Comparison of ENCODE assay signal across 13 cellular contexts in genomic region chr15:71080705-71081104, GRCh38. TPM values are rescaled to one million over a fixed set of nuclear protein-coding genes. Genes with fewer than 3 reads are reported as not detected.
DNase-seq lines count a peak whose midpoint lies in the region; ATAC-seq and TF ChIP-seq lines count a peak whose summit lies in the region.
"Had no signal": no experiment of that assay in that cellular context is flagged by ENCODE, and none has a peak within 500 bp of the region (broad histone marks: within the 10 kb centered on the region; RNA-seq: fewer than 3 reads in every experiment).

No MANE protein-coding gene starts in this region.

- CTCF ChIA-PET in SK-N-SH (lab: Yijun Ruan, JAX) = interaction anchor here (0.9 kb wide), 1 partner anchor 360 kb away, joined by 3 read pairs; no protein-coding TSS in a partner anchor

- H3K27ac Mint-ChIP-seq in stimulated activated memory B cell treated with anti-CD40 and anti-IgM and Interleukin-4, amounts not matched to agents 10 μg/mL and 1 μg/mL and 100 μg/mL, for 72 hours = no peak overlapping the region
- H3K27ac Mint-ChIP-seq in progenitor cell of endocrine pancreas = no peak overlapping the region
- H3K27ac Mint-ChIP-seq: activated naive CD8-positive, alpha-beta T cell had no signal

- H3K27ac ChIP-seq in SK-N-SH (ENCODE audit: low read depth in 2 of 2, low read length in 1 of 2) = peak overlapping the region in 1 of 2 experiments; percentile 92; a peak in 2 of 4 replicates

- WGBS in SK-N-SH (ENCODE audit: low lambda C conversion rate) = 57% methylated on average over 1 of the region's 1 CpG

- H3K4me3 ChIP-seq in SK-N-SH (ENCODE audit: low read depth in 2 of 2, low read length in 1 of 2) (no peak overlapping the region), skeletal muscle satellite cell (ENCODE audit: low read length) (no peak overlapping the region)
- H3K4me3 ChIP-seq: heart left ventricle, pancreas had no signal

- no peak overlapping the region for H3K4me3 Mint-ChIP-seq in stimulated activated memory B cell treated with anti-CD40 and anti-IgM and Interleukin-4, amounts not matched to agents 10 μg/mL and 1 μg/mL and 100 μg/mL, for 72 hours
- no peak overlapping the region for H3K4me3 Mint-ChIP-seq in progenitor cell of endocrine pancreas (ENCODE audit: low read depth)
- H3K4me3 Mint-ChIP-seq: activated naive CD8-positive, alpha-beta T cell had no signal

- no peak for TF ChIP-seq CTCF in SK-N-SH (IDR thresholded peaks at IDR 0.05)
- TF ChIP-seq CTCF in progenitor cell of endocrine pancreas (IDR thresholded peaks at IDR 0.05; ENCODE audit: unreplicated experiment) = no peak

- H3K9ac ChIP-seq in SK-N-SH (no peak overlapping the region; the same call in 1 of the 2 replicates), skeletal muscle satellite cell (ENCODE audit: low read depth, low read length) (peak overlapping the region; percentile 61)

- no peak for TF ChIP-seq EP300 in SK-N-SH (IDR thresholded peaks at IDR 0.05; ENCODE audit: borderline replicate concordance in 1 of 2, low read depth in 1 of 2, low read length in 1 of 2)

- DNase-seq in GM03348 (ENCODE audit: low spot score) = peak; percentile 73
- no peak for DNase-seq in SK-N-SH
- DNase-seq in fibroblast of peridontal ligament (ENCODE audit: extremely low read depth) = peak; percentile 99
- no peak for DNase-seq in HPDE6-E6E7 (ENCODE audit: extremely low spot score)
- no peak for DNase-seq in progenitor cell of endocrine pancreas (ENCODE audit: low spot score, unreplicated experiment)
- DNase-seq: heart left ventricle; NCI-H345; pancreas; stimulated activated CD4-positive, alpha-beta T cell treated with anti-CD3 and anti-CD28 coated beads, Interleukin-1b, Interleukin-23, amount 100 ng/mL, for 48 hours had no signal

- POLR2A ChIA-PET in SK-N-SH (lab: Yijun Ruan, JAX) = no interaction called here

- H3K9me3 Mint-ChIP-seq in stimulated activated memory B cell treated with anti-CD40 and anti-IgM and Interleukin-4, amounts not matched to agents 10 μg/mL and 1 μg/mL and 100 μg/mL, for 72 hours = no peaks in the 10 kb centered on the region
- H3K9me3 Mint-ChIP-seq in progenitor cell of endocrine pancreas (ENCODE audit: low read depth) = peaks cover 4% of the 10 kb centered on the region

- H3K79me2 ChIP-seq in SK-N-SH (ENCODE audit: insufficient read depth) = no peaks in the 10 kb centered on the region

- no peaks in the 10 kb centered on the region for H3K9me2 ChIP-seq in SK-N-SH

- H3K4me1 ChIP-seq in SK-N-SH (ENCODE audit: control insufficient read depth in 1 of 2, insufficient read depth in 2 of 2, low read depth in 1 of 2, low read length in 1 of 2) = peaks cover 0 to 11% of the 10 kb centered on the region in 2 experiments; a peak in 1 of 4 replicates
- peaks cover 46% of the 10 kb centered on the region for H3K4me1 ChIP-seq in skeletal muscle satellite cell (ENCODE audit: control insufficient read depth, insufficient read depth, low read length)
- H3K4me1 ChIP-seq: pancreas had no signal

- H3K4me1 Mint-ChIP-seq in stimulated activated memory B cell treated with anti-CD40 and anti-IgM and Interleukin-4, amounts not matched to agents 10 μg/mL and 1 μg/mL and 100 μg/mL, for 72 hours = no peaks in the 10 kb centered on the region
- H3K4me1 Mint-ChIP-seq in progenitor cell of endocrine pancreas (ENCODE audit: low read depth) = peaks cover 10% of the 10 kb centered on the region

- no peak for TF ChIP-seq RAD21 in SK-N-SH (IDR thresholded peaks at IDR 0.05; ENCODE audit: low read length)

- H3K27me3 Mint-ChIP-seq in stimulated activated memory B cell treated with anti-CD40 and anti-IgM and Interleukin-4, amounts not matched to agents 10 μg/mL and 1 μg/mL and 100 μg/mL, for 72 hours = peaks cover 29% of the 10 kb centered on the region
- H3K27me3 Mint-ChIP-seq in progenitor cell of endocrine pancreas = peaks cover 7% of the 10 kb centered on the region

- H3F3A ChIP-seq in SK-N-SH (replicated peaks; ENCODE audit: insufficient read depth) = peaks cover 9% of the 10 kb centered on the region

- peak overlapping the region; percentile 47; the same call in 1 of the 2 replicates for H3K4me2 ChIP-seq in SK-N-SH
- no peak overlapping the region for H3K4me2 ChIP-seq in skeletal muscle satellite cell (ENCODE audit: low read length)

- H2AFZ ChIP-seq in SK-N-SH (ENCODE audit: low read depth) = no peak overlapping the region

- no peaks in the 10 kb centered on the region for H4K20me1 ChIP-seq in SK-N-SH (ENCODE audit: insufficient read depth)

- no peak for ATAC-seq in GM21529 (IDR thresholded peaks at IDR 0.05; ENCODE audit: unreplicated experiment)
- no peak for ATAC-seq in stimulated activated memory B cell treated with anti-CD40 and anti-IgM and Interleukin-4, amounts not matched to agents 10 μg/mL and 1 μg/mL and 100 μg/mL, for 72 hours

- H3K36me3 ChIP-seq in SK-N-SH (replicated peaks in 1 of 2; ENCODE audit: control insufficient read depth in 1 of 2, insufficient read depth in 2 of 2, low read length in 1 of 2) = no peaks in the 10 kb centered on the region
- H3K36me3 ChIP-seq in skeletal muscle satellite cell (ENCODE audit: insufficient read depth, low read length) = no peaks in the 10 kb centered on the region
- H3K36me3 ChIP-seq: heart left ventricle, pancreas had no signal

- no peaks in the 10 kb centered on the region for H3K9me3 ChIP-seq in SK-N-SH
- no peaks in the 10 kb centered on the region for H3K9me3 ChIP-seq in skeletal muscle satellite cell (replicated peaks; ENCODE audit: low read length)
- H3K9me3 ChIP-seq: pancreas had no signal

- no peaks in the 10 kb centered on the region for H3K36me3 Mint-ChIP-seq in stimulated activated memory B cell treated with anti-CD40 and anti-IgM and Interleukin-4, amounts not matched to agents 10 μg/mL and 1 μg/mL and 100 μg/mL, for 72 hours
- no peaks in the 10 kb centered on the region for H3K36me3 Mint-ChIP-seq in progenitor cell of endocrine pancreas (ENCODE audit: insufficient read depth)
- H3K36me3 Mint-ChIP-seq: activated naive CD8-positive, alpha-beta T cell had no signal

- no peaks in the 10 kb centered on the region for H3K27me3 ChIP-seq in SK-N-SH (ENCODE audit: insufficient read depth)
- H3K27me3 ChIP-seq in skeletal muscle satellite cell (ENCODE audit: control insufficient read depth, insufficient read depth, low read length) = no peaks in the 10 kb centered on the region
- H3K27me3 ChIP-seq: heart left ventricle, pancreas had no signal

TF ChIP-seq in SK-N-SH, 30 proteins besides CTCF, POLR2A, EP300 and RAD21 (continues in another document):
- TF ChIP-seq SMC3 (IDR thresholded peaks at IDR 0.05; ENCODE audit: low read depth, low read length) (no peak), RXRA (IDR thresholded peaks at IDR 0.05; ENCODE audit: borderline replicate concordance, low read depth) (peak; percentile 64; the same call in 1 of the 2 replicates), CHD2 (IDR thresholded peaks at IDR 0.05; ENCODE audit: low read length, partially characterized antibody) (no peak), MXI1 (IDR thresholded peaks at IDR 0.05; ENCODE audit: low read depth, low read length) (no peak)
- TF ChIP-seq, protein P1, sequence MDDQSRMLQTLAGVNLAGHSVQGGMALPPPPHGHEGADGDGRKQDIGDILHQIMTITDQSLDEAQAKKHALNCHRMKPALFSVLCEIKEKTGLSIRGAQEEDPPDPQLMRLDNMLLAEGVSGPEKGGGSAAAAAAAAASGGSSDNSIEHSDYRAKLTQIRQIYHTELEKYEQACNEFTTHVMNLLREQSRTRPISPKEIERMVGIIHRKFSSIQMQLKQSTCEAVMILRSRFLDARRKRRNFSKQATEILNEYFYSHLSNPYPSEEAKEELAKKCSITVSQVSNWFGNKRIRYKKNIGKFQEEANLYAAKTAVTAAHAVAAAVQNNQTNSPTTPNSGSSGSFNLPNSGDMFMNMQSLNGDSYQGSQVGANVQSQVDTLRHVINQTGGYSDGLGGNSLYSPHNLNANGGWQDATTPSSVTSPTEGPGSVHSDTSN (IDR thresholded peaks at IDR 0.05) = peak; percentile 37; the same call in 1 of the 2 replicates
- TF ChIP-seq, protein P2, sequence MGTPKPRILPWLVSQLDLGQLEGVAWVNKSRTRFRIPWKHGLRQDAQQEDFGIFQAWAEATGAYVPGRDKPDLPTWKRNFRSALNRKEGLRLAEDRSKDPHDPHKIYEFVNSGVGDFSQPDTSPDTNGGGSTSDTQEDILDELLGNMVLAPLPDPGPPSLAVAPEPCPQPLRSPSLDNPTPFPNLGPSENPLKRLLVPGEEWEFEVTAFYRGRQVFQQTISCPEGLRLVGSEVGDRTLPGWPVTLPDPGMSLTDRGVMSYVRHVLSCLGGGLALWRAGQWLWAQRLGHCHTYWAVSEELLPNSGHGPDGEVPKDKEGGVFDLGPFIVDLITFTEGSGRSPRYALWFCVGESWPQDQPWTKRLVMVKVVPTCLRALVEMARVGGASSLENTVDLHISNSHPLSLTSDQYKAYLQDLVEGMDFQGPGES (IDR thresholded peaks at IDR 0.05; ENCODE audit: low read depth, low read length) = no peak
- TF ChIP-seq, protein P3, sequence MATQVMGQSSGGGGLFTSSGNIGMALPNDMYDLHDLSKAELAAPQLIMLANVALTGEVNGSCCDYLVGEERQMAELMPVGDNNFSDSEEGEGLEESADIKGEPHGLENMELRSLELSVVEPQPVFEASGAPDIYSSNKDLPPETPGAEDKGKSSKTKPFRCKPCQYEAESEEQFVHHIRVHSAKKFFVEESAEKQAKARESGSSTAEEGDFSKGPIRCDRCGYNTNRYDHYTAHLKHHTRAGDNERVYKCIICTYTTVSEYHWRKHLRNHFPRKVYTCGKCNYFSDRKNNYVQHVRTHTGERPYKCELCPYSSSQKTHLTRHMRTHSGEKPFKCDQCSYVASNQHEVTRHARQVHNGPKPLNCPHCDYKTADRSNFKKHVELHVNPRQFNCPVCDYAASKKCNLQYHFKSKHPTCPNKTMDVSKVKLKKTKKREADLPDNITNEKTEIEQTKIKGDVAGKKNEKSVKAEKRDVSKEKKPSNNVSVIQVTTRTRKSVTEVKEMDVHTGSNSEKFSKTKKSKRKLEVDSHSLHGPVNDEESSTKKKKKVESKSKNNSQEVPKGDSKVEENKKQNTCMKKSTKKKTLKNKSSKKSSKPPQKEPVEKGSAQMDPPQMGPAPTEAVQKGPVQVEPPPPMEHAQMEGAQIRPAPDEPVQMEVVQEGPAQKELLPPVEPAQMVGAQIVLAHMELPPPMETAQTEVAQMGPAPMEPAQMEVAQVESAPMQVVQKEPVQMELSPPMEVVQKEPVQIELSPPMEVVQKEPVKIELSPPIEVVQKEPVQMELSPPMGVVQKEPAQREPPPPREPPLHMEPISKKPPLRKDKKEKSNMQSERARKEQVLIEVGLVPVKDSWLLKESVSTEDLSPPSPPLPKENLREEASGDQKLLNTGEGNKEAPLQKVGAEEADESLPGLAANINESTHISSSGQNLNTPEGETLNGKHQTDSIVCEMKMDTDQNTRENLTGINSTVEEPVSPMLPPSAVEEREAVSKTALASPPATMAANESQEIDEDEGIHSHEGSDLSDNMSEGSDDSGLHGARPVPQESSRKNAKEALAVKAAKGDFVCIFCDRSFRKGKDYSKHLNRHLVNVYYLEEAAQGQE (IDR thresholded peaks at IDR 0.05; ENCODE audit: low read depth, low read length) = no peak

RNA-seq across cellular contexts. Expression of gene THSD4, which starts 34.6 kb away (rescaled TPM):
- polyA plus RNA-seq in SK-N-SH (2012; rRNA removed) = 64.8 and 79.1 TPM in 2 replicates
- 58.2 and 72.5 TPM in 2 replicates for polyA plus RNA-seq in SK-N-SH (2012; cell fraction: cytosol; rRNA removed)
- 76.8 and 79.3 TPM in 2 replicates for polyA plus RNA-seq in SK-N-SH (2012; cell fraction: nucleus; rRNA removed)
- 13.9 and 19.7 TPM in 2 replicates for total RNA-seq in skeletal muscle satellite cell (2012; rRNA removed)
- 6.7 and 6.8 TPM in 2 replicates for total RNA-seq in progenitor cell of endocrine pancreas

Comparison
In these comparisons a context has a peak if more than half of its experiments do, and no peak if none do; other contexts are left out.
1. DNase-seq: peak in GM03348 (single experiment) and fibroblast of peridontal ligament (single experiment); none in SK-N-SH (single experiment), HPDE6-E6E7 (single experiment) and progenitor cell of endocrine pancreas (single experiment).